1 cellular context compared by ENCODE assay signal in genomic region chr3:63980019-63980418, GRCh38.
TF ChIP-seq lines count a peak whose summit lies in the region.

No MANE protein-coding gene starts in this region.

TF ChIP-seq in HepG2, 621 proteins besides CTCF, POLR2A, EP300 and RAD21 (continued from another document):
- no peak for TF ChIP-seq NBN (conservative IDR thresholded peaks at IDR 0.05)
- no peak for TF ChIP-seq POLR2G (IDR thresholded peaks at IDR 0.05; ENCODE audit: low read depth, low read length)
- TF ChIP-seq ZNF318 (CRISPR knock-in tag; IDR thresholded peaks at IDR 0.05) = no peak
- TF ChIP-seq, protein P1, sequence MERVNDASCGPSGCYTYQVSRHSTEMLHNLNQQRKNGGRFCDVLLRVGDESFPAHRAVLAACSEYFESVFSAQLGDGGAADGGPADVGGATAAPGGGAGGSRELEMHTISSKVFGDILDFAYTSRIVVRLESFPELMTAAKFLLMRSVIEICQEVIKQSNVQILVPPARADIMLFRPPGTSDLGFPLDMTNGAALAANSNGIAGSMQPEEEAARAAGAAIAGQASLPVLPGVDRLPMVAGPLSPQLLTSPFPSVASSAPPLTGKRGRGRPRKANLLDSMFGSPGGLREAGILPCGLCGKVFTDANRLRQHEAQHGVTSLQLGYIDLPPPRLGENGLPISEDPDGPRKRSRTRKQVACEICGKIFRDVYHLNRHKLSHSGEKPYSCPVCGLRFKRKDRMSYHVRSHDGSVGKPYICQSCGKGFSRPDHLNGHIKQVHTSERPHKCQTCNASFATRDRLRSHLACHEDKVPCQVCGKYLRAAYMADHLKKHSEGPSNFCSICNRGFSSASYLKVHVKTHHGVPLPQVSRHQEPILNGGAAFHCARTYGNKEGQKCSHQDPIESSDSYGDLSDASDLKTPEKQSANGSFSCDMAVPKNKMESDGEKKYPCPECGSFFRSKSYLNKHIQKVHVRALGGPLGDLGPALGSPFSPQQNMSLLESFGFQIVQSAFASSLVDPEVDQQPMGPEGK (CRISPR knock-in tag; IDR thresholded peaks at IDR 0.05) = no peak
- TF ChIP-seq HNF4G (IDR thresholded peaks at IDR 0.05; ENCODE audit: borderline replicate concordance, low read depth, low read length) = no peak
- TF ChIP-seq HNF4G (CRISPR knock-in tag; IDR thresholded peaks at IDR 0.05; ENCODE audit: borderline replicate concordance, low read depth) = no peak
- no peak for TF ChIP-seq DMAP1 (CRISPR knock-in tag; IDR thresholded peaks at IDR 0.05)
- TF ChIP-seq, protein P2, sequence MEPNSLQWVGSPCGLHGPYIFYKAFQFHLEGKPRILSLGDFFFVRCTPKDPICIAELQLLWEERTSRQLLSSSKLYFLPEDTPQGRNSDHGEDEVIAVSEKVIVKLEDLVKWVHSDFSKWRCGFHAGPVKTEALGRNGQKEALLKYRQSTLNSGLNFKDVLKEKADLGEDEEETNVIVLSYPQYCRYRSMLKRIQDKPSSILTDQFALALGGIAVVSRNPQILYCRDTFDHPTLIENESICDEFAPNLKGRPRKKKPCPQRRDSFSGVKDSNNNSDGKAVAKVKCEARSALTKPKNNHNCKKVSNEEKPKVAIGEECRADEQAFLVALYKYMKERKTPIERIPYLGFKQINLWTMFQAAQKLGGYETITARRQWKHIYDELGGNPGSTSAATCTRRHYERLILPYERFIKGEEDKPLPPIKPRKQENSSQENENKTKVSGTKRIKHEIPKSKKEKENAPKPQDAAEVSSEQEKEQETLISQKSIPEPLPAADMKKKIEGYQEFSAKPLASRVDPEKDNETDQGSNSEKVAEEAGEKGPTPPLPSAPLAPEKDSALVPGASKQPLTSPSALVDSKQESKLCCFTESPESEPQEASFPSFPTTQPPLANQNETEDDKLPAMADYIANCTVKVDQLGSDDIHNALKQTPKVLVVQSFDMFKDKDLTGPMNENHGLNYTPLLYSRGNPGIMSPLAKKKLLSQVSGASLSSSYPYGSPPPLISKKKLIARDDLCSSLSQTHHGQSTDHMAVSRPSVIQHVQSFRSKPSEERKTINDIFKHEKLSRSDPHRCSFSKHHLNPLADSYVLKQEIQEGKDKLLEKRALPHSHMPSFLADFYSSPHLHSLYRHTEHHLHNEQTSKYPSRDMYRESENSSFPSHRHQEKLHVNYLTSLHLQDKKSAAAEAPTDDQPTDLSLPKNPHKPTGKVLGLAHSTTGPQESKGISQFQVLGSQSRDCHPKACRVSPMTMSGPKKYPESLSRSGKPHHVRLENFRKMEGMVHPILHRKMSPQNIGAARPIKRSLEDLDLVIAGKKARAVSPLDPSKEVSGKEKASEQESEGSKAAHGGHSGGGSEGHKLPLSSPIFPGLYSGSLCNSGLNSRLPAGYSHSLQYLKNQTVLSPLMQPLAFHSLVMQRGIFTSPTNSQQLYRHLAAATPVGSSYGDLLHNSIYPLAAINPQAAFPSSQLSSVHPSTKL (CRISPR knock-in tag; IDR thresholded peaks at IDR 0.05) = no peak
- TF ChIP-seq NFYB (CRISPR knock-in tag; IDR thresholded peaks at IDR 0.05) = no peak
- TF ChIP-seq SATB2 (CRISPR knock-in tag; IDR thresholded peaks at IDR 0.05) = no peak
- TF ChIP-seq ZNF484 (CRISPR knock-in tag; IDR thresholded peaks at IDR 0.05; ENCODE audit: borderline replicate concordance, low read depth) = no peak
- TF ChIP-seq REPIN1 (CRISPR knock-in tag; IDR thresholded peaks at IDR 0.05; ENCODE audit: borderline replicate concordance, low read depth) = no peak
- TF ChIP-seq, protein P3, sequence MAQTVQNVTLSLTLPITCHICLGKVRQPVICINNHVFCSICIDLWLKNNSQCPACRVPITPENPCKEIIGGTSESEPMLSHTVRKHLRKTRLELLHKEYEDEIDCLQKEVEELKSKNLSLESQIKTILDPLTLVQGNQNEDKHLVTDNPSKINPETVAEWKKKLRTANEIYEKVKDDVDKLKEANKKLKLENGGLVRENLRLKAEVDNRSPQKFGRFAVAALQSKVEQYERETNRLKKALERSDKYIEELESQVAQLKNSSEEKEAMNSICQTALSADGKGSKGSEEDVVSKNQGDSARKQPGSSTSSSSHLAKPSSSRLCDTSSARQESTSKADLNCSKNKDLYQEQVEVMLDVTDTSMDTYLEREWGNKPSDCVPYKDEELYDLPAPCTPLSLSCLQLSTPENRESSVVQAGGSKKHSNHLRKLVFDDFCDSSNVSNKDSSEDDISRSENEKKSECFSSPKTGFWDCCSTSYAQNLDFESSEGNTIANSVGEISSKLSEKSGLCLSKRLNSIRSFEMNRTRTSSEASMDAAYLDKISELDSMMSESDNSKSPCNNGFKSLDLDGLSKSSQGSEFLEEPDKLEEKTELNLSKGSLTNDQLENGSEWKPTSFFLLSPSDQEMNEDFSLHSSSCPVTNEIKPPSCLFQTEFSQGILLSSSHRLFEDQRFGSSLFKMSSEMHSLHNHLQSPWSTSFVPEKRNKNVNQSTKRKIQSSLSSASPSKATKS (CRISPR knock-in tag; IDR thresholded peaks at IDR 0.05) = no peak
- TF ChIP-seq NKX3-1 (CRISPR knock-in tag; IDR thresholded peaks at IDR 0.05) = no peak
- TF ChIP-seq ARNT (IDR thresholded peaks at IDR 0.05) = no peak
- TF ChIP-seq, protein P4, sequence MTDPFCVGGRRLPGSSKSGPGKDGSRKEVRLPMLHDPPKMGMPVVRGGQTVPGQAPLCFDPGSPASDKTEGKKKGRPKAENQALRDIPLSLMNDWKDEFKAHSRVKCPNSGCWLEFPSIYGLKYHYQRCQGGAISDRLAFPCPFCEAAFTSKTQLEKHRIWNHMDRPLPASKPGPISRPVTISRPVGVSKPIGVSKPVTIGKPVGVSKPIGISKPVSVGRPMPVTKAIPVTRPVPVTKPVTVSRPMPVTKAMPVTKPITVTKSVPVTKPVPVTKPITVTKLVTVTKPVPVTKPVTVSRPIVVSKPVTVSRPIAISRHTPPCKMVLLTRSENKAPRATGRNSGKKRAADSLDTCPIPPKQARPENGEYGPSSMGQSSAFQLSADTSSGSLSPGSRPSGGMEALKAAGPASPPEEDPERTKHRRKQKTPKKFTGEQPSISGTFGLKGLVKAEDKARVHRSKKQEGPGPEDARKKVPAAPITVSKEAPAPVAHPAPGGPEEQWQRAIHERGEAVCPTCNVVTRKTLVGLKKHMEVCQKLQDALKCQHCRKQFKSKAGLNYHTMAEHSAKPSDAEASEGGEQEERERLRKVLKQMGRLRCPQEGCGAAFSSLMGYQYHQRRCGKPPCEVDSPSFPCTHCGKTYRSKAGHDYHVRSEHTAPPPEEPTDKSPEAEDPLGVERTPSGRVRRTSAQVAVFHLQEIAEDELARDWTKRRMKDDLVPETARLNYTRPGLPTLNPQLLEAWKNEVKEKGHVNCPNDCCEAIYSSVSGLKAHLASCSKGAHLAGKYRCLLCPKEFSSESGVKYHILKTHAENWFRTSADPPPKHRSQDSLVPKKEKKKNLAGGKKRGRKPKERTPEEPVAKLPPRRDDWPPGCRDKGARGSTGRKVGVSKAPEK (CRISPR knock-in tag; IDR thresholded peaks at IDR 0.05; ENCODE audit: borderline replicate concordance) = no peak
- TF ChIP-seq ZNF276 (CRISPR knock-in tag; IDR thresholded peaks at IDR 0.05; ENCODE audit: low read depth) = no peak
